Comparison of ENCODE assay signal across 9 cellular contexts in genomic region chr17:39652635-39653315, GRCh38. TPM values are rescaled to one million over a fixed set of nuclear protein-coding genes. Genes with fewer than 3 reads are reported as not detected.
DNase-seq lines count a peak whose midpoint lies in the region; ATAC-seq and TF ChIP-seq lines count a peak whose summit lies in the region.
"Had no signal": no experiment of that assay in that cellular context is flagged by ENCODE, and none has a peak within 500 bp of the region (broad histone marks: within the 10 kb centered on the region; RNA-seq: fewer than 3 reads in every experiment).

No MANE protein-coding gene starts in this region.

- H3K4me3 ChIP-seq in SK-N-SH (ENCODE audit: low read depth in 2 of 2, low read length in 1 of 2), result no peak overlapping the region

- no peaks in the 10 kb centered on the region for H3F3A ChIP-seq in SK-N-SH (replicated peaks; ENCODE audit: insufficient read depth)

- TF ChIP-seq CTCF in SK-N-SH (IDR thresholded peaks at IDR 0.05), result no peak

- no peaks in the 10 kb centered on the region for H3K9me2 ChIP-seq in SK-N-SH

- no peaks in the 10 kb centered on the region for H3K9me3 ChIP-seq in SK-N-SH

- DNase-seq in SK-N-SH, result no peak
- peak in 38 of 51 donors; percentile 15 to 81 (median 44) for DNase-seq in hypothalamus (lab: John Stamatoyannopoulos, UW)
- DNase-seq in superior temporal gyrus (ENCODE audit: extremely low spot score), result peak; percentile 81
- DNase-seq in GM03348 (ENCODE audit: low spot score), result no peak
- no peak for DNase-seq in dermis blood vessel endothelial cell
- DNase-seq: ACHN, NCI-H1694 had no signal

- TF ChIP-seq EP300 in SK-N-SH (IDR thresholded peaks at IDR 0.05; ENCODE audit: borderline replicate concordance in 1 of 2, low read depth in 1 of 2, low read length in 1 of 2), result no peak

- H3K27ac ChIP-seq in SK-N-SH (ENCODE audit: low read depth in 2 of 2, low read length in 1 of 2), result no peak overlapping the region; a peak in 1 of 4 replicates

- no peak overlapping the region for H3K4me2 ChIP-seq in SK-N-SH

- ATAC-seq in SK-N-SH treated with all-trans-retinoic acid at 6 μM for 48 hours, result peak; percentile 23

- WGBS in SK-N-SH (ENCODE audit: low lambda C conversion rate), result 84% methylated on average over 5 of the region's 6 CpGs

- no peaks in the 10 kb centered on the region for H3K27me3 ChIP-seq in SK-N-SH (ENCODE audit: insufficient read depth)

- POLR2A ChIA-PET in SK-N-SH (lab: Yijun Ruan, JAX), result interaction anchor here (0.7 kb wide), 1 partner anchor 14 kb away, joined by 3 read pairs; no protein-coding TSS in a partner anchor

- no peak overlapping the region for H3K9ac ChIP-seq in SK-N-SH

- H3K4me1 ChIP-seq in SK-N-SH (ENCODE audit: control insufficient read depth in 1 of 2, insufficient read depth in 2 of 2, low read depth in 1 of 2, low read length in 1 of 2), result peaks cover 0 to 4% of the 10 kb centered on the region in 2 experiments; a peak in 1 of 4 replicates

- peaks cover 7% of the 10 kb centered on the region; the same call in 1 of the 2 replicates for H4K20me1 ChIP-seq in SK-N-SH (ENCODE audit: insufficient read depth)

- CTCF ChIA-PET in SK-N-SH (lab: Yijun Ruan, JAX), result interaction anchor here (1.0 to 7.6 kb wide), 8 partner anchors 12 to 112 kb away, joined by 3 to 149 read pairs (median 9); partner anchors contain the start of genes PNMT, PPP1R1B, STARD3 and TCAP

- peaks cover 0 to 5% of the 10 kb centered on the region in 2 experiments for H3K36me3 ChIP-seq in SK-N-SH (replicated peaks in 1 of 2; ENCODE audit: control insufficient read depth in 1 of 2, insufficient read depth in 2 of 2, low read length in 1 of 2)

- H2AFZ ChIP-seq in SK-N-SH (ENCODE audit: low read depth), result no peak overlapping the region

- H3K79me2 ChIP-seq in SK-N-SH (ENCODE audit: insufficient read depth), result peaks cover 9% of the 10 kb centered on the region; the same call in 1 of the 2 replicates

- no peak for TF ChIP-seq RAD21 in SK-N-SH (IDR thresholded peaks at IDR 0.05; ENCODE audit: low read length)

TF ChIP-seq in SK-N-SH treated with all-trans-retinoic acid at 6 μM for 48 hours, 23 proteins besides CTCF, POLR2A, EP300 and RAD21:
- TF ChIP-seq TCF4 (CRISPR knock-in tag; IDR thresholded peaks at IDR 0.05; ENCODE audit: borderline replicate concordance), result no peak
- no peak for TF ChIP-seq BACH2 (CRISPR knock-in tag; IDR thresholded peaks at IDR 0.05; ENCODE audit: borderline replicate concordance)
- TF ChIP-seq PPARA (CRISPR knock-in tag; IDR thresholded peaks at IDR 0.05; ENCODE audit: borderline replicate concordance), result no peak
- TF ChIP-seq ESRRG (CRISPR knock-in tag; IDR thresholded peaks at IDR 0.05), result no peak
- TF ChIP-seq RARB (CRISPR knock-in tag; IDR thresholded peaks at IDR 0.05), result no peak
- no peak for TF ChIP-seq ISL1 (CRISPR knock-in tag; IDR thresholded peaks at IDR 0.05)
- no peak for TF ChIP-seq CSDC2 (CRISPR knock-in tag; IDR thresholded peaks at IDR 0.05)
- TF ChIP-seq ZNF8 (CRISPR knock-in tag; IDR thresholded peaks at IDR 0.05), result no peak
- no peak for TF ChIP-seq CREB5 (CRISPR knock-in tag; IDR thresholded peaks at IDR 0.05; ENCODE audit: low read depth)
TF ChIP-seq in SK-N-SH treated with all-trans-retinoic acid at 6 μM for 48 hours: peak in this region for 0.

TF ChIP-seq in SK-N-SH, 30 proteins besides CTCF, POLR2A, EP300 and RAD21:
- TF ChIP-seq YY1 (IDR thresholded peaks at IDR 0.05; ENCODE audit: low read depth), result no peak
- no peak for TF ChIP-seq MAX (IDR thresholded peaks at IDR 0.05; ENCODE audit: low read depth)
- no peak for TF ChIP-seq REST (IDR thresholded peaks at IDR 0.05; ENCODE audit: low read depth, low read length)
- TF ChIP-seq FOXM1 (IDR thresholded peaks at IDR 0.05; ENCODE audit: low read depth), result no peak
- no peak for TF ChIP-seq FOXJ3 (CRISPR knock-in tag; IDR thresholded peaks at IDR 0.05)
- TF ChIP-seq IRF3 (IDR thresholded peaks at IDR 0.05; ENCODE audit: low read depth, low read length), result no peak
- TF ChIP-seq TAF1 (IDR thresholded peaks at IDR 0.05; ENCODE audit: borderline replicate concordance, low read depth, low read length), result no peak
TF ChIP-seq in SK-N-SH: peak in this region for 0.

RNA-seq across cellular contexts. Expression of gene TCAP, which starts 12.4 kb away (rescaled TPM):
- 0.43 and 0.67 TPM in 2 replicates for polyA plus RNA-seq in SK-N-SH (2012; rRNA removed)
- 0.08 and 0.13 TPM in 2 replicates for polyA plus RNA-seq in SK-N-SH (2012; cell fraction: cytosol; rRNA removed)
- 3.6 and 4.0 TPM in 2 replicates for polyA plus RNA-seq in SK-N-SH (2012; cell fraction: nucleus; rRNA removed)
- 0.60 and 0.68 TPM in 2 replicates for total RNA-seq in dermis blood vessel endothelial cell

RNA-seq across cellular contexts. Expression of gene PNMT, which starts 15.5 kb away (rescaled TPM):
- polyA plus RNA-seq in SK-N-SH (2012; rRNA removed), result 0.05 and 0.07 TPM in 2 replicates
- 0.03 and 0.07 TPM in 2 replicates for polyA plus RNA-seq in SK-N-SH (2012; cell fraction: cytosol; rRNA removed)
- 0.07 and 0.21 TPM in 2 replicates for polyA plus RNA-seq in SK-N-SH (2012; cell fraction: nucleus; rRNA removed)
- 1.2 and 1.7 TPM in 2 replicates for total RNA-seq in dermis blood vessel endothelial cell
- total RNA-seq: fibroblast of lung had no signal
- polyA plus RNA-seq: fibroblast of lung had no signal

RNA-seq across cellular contexts. Expression of gene STARD3, which starts 15.8 kb away (rescaled TPM):
- polyA plus RNA-seq in SK-N-SH (2012; rRNA removed), result 76.8 and 78.0 TPM in 2 replicates
- 32.5 and 44.3 TPM in 2 replicates for polyA plus RNA-seq in SK-N-SH (2012; cell fraction: cytosol; rRNA removed)
- polyA plus RNA-seq in SK-N-SH (2012; cell fraction: nucleus; rRNA removed), result 330 and 615 TPM in 2 replicates
- 46.6 and 73.2 TPM in 2 replicates for total RNA-seq in dermis blood vessel endothelial cell

RNA-seq across cellular contexts. Expression of gene PPP1R1B, which starts 26.0 kb away (rescaled TPM):
- 0.05 and 0.07 TPM in 2 replicates for polyA plus RNA-seq in SK-N-SH (2012; rRNA removed)
- polyA plus RNA-seq in SK-N-SH (2012; cell fraction: cytosol; rRNA removed), result 0.05 and 0.12 TPM in 2 replicates
- not detected in 2 replicates for polyA plus RNA-seq in SK-N-SH (2012; cell fraction: nucleus; rRNA removed)
- not detected in 2 replicates for total RNA-seq in dermis blood vessel endothelial cell

RNA-seq across cellular contexts. Expression of gene PGAP3, which starts 35.1 kb away (rescaled TPM):
- polyA plus RNA-seq in SK-N-SH (2012; rRNA removed), result 20.9 and 25.8 TPM in 2 replicates
- 8.3 and 12.5 TPM in 2 replicates for polyA plus RNA-seq in SK-N-SH (2012; cell fraction: cytosol; rRNA removed)
- polyA plus RNA-seq in SK-N-SH (2012; cell fraction: nucleus; rRNA removed), result 83.8 and 86.4 TPM in 2 replicates
- total RNA-seq in dermis blood vessel endothelial cell, result 4.0 and 5.4 TPM in 2 replicates

Comparison
In these comparisons a context has a peak if more than half of its experiments do, and no peak if none do; other contexts are left out.
1. DNase-seq: peak in hypothalamus (38 of 51) and superior temporal gyrus (single experiment); none in SK-N-SH (single experiment), GM03348 (single experiment) and dermis blood vessel endothelial cell (single experiment).